ENCODE assay signal across 23 cellular contexts in genomic region chr17:48608494-48608834, GRCh38. TPM values are rescaled to one million over a fixed set of nuclear protein-coding genes. Genes with fewer than 3 reads are reported as not detected.
DNase-seq lines count a peak whose midpoint lies in the region; ATAC-seq and TF ChIP-seq lines count a peak whose summit lies in the region.
"Had no signal": no experiment of that assay in that cellular context is flagged by ENCODE, and none has a peak within 500 bp of the region (broad histone marks: within the 10 kb centered on the region; RNA-seq: fewer than 3 reads in every experiment).

No MANE protein-coding gene starts in this region.

- H3K79me2 ChIP-seq in PC-9 (ENCODE audit: low read depth) (peaks cover 34% of the 10 kb centered on the region), hepatocyte (no peaks in the 10 kb centered on the region)

- H3K9me3 ChIP-seq in PC-9 (ENCODE audit: insufficient read depth, low read depth) (no peaks in the 10 kb centered on the region), hepatocyte (ENCODE audit: low read depth) (no peaks in the 10 kb centered on the region)

- H4K20me1 ChIP-seq in PC-9 (ENCODE audit: insufficient read depth) (no peaks in the 10 kb centered on the region), hepatocyte (ENCODE audit: insufficient read depth, poor library complexity, severe bottlenecking) (no peaks in the 10 kb centered on the region)

- H3K4me1 ChIP-seq in PC-9 (replicated peaks; ENCODE audit: insufficient read depth) = peaks cover 24% of the 10 kb centered on the region
- no peaks in the 10 kb centered on the region for H3K4me1 ChIP-seq in hepatocyte (ENCODE audit: insufficient read depth)

- H3K27ac ChIP-seq in 22Rv1 (peak overlapping the region; percentile 96), PC-9 (no peak overlapping the region), hepatocyte (peak overlapping the region; percentile 3)
- H3K27ac ChIP-seq: dorsolateral prefrontal cortex had no signal

- no peaks in the 10 kb centered on the region for H3K27me3 ChIP-seq in PC-9 (ENCODE audit: insufficient read depth, low read depth)
- peaks cover 96% of the 10 kb centered on the region for H3K27me3 ChIP-seq in hepatocyte

- H3K4me3 ChIP-seq in PC-9 = no peak overlapping the region
- no peak overlapping the region for H3K4me3 ChIP-seq in hepatocyte
- H3K4me3 ChIP-seq: dorsolateral prefrontal cortex had no signal

- POLR2A ChIA-PET in PC-9 (lab: Charles Lee; ENCODE audit: unreplicated experiment) = no interaction called here

- BruUV-seq in PC-9 (replicated peaks; lab: Mats Ljungman, UMichigan) = no TSS peak

- intact Hi-C loops in PC-9 (cut with micrococcal nuclease; ENCODE audit: unreplicated experiment) = no loop called here

- peaks cover 18% of the 10 kb centered on the region for H3F3A ChIP-seq in PC-9 (ENCODE audit: insufficient read depth, low read depth)

- WGBS in hepatocyte (ENCODE audit: low lambda C conversion rate, missing lambda C conversion rate) = 75% methylated on average over 1 of the region's 1 CpG

- CTCF ChIA-PET in PC-9 (lab: Charles Lee) = no interaction called here

- TF ChIP-seq CTCF in 22Rv1 (IDR thresholded peaks at IDR 0.05) (no peak), PC-9 (conservative IDR thresholded peaks at IDR 0.05) (no peak), hepatocyte (IDR thresholded peaks at IDR 0.05; ENCODE audit: poor library complexity) (no peak)

- H2AFZ ChIP-seq in PC-9 (no peak overlapping the region), hepatocyte (no peak overlapping the region)

- H3K4me2 ChIP-seq in PC-9 = peak overlapping the region; percentile 88; the same call in 1 of the 2 replicates
- H3K4me2 ChIP-seq in hepatocyte = peak overlapping the region; percentile 78

- H3K9me2 ChIP-seq in PC-9 (ENCODE audit: insufficient read depth) (no peaks in the 10 kb centered on the region), hepatocyte (replicated peaks; ENCODE audit: insufficient read depth) (no peaks in the 10 kb centered on the region)

- no peak for ATAC-seq in GM18858 (IDR thresholded peaks at IDR 0.05; ENCODE audit: unreplicated experiment)
- ATAC-seq in stimulated activated naive CD8-positive, alpha-beta T cell treated with anti-CD3 and anti-CD28 coated beads, Interleukin-15, Interleukin-2, amounts not matched to agents 100 U/mL and 50 U/mL, for 24 hours = no peak
- ATAC-seq: CD8-positive, alpha-beta T cell; PC-3 had no signal

- DNase-seq in PC-9 (no peak), hepatocyte (ENCODE audit: low spot score) (no peak), SKM-1 treated with dmso at 0.1 percent for 144 hours (lab: John Stamatoyannopoulos, UW; ENCODE audit: unreplicated experiment) (no peak)
- DNase-seq in stimulated activated naive CD8-positive, alpha-beta T cell treated with anti-CD3 and anti-CD28 coated beads, Interleukin-15, Interleukin-2, amounts not matched to agents 100 U/mL and 50 U/mL, for 24 hours = no peak
- DNase-seq: activated CD4-positive, alpha-beta memory T cell treated with anti-CD3 and anti-CD28 coated beads, Interleukin-2, amount 10 ng/mL, durations not matched to agents 7 days and 5 days; activated naive CD8-positive, alpha-beta T cell treated with anti-CD3 and anti-CD28 coated beads for 36 hours; CD8-positive, alpha-beta T cell; cerebellar nuclear complex; dorsolateral prefrontal cortex; glutamatergic neuron; KG1; NCI-H2171; NCI-H524; nucleus accumbens; PC-3; SHP77 treated with DMSO at 0.1 percent for 48 hours; small intestine; stimulated activated CD4-positive, alpha-beta T cell treated with anti-CD3 and anti-CD28 coated beads, Interleukin-2, amount 100 ng/mL, for 24 hours; T-helper 1 cell had no signal

- H3K36me3 ChIP-seq in PC-9 (ENCODE audit: low read depth) (no peaks in the 10 kb centered on the region), hepatocyte (replicated peaks; ENCODE audit: insufficient read depth, low read depth) (no peaks in the 10 kb centered on the region)

RNA-seq across cellular contexts. Expression of gene HOXB7, which starts 2.4 kb away (rescaled TPM):
- total RNA-seq in PC-9 (2021) = 28.2 and 34.0 TPM in 2 replicates
- 4.1 and 6.7 TPM in 2 replicates for total RNA-seq in hepatocyte
- 13.7 and 15.9 TPM in 2 replicates for polyA plus RNA-seq in hepatocyte
- total RNA-seq: PC-3 had no signal

RNA-seq across cellular contexts. Expression of gene HOXB6, which starts 3.7 kb away (rescaled TPM):
- total RNA-seq in PC-9 (2021) (27.9 and 30.7 TPM in 2 replicates), hepatocyte (4.1 and 4.8 TPM in 2 replicates)
- polyA plus RNA-seq in hepatocyte = 7.7 and 12.9 TPM in 2 replicates
- total RNA-seq: activated naive CD8-positive, alpha-beta T cell treated with anti-CD3 and anti-CD28 coated beads for 36 hours had no signal

RNA-seq across cellular contexts. Expression of gene HOXB8, which starts 6.6 kb away (rescaled TPM):
- total RNA-seq in PC-9 (2021) (0.70 and 1.3 TPM in 2 replicates), hepatocyte (0.57 and 1.6 TPM in 2 replicates)
- polyA plus RNA-seq in hepatocyte = 0.31 and 1.3 TPM in 2 replicates
- total RNA-seq: activated CD4-positive, alpha-beta memory T cell treated with anti-CD3 and anti-CD28 coated beads, Interleukin-2, amount 10 ng/mL, durations not matched to agents 7 days and 5 days; activated naive CD8-positive, alpha-beta T cell treated with anti-CD3 and anti-CD28 coated beads for 36 hours; activated T-helper 2 cell treated with anti-CD3 and anti-CD28 coated beads, Interferon-gamma antibody, Interleukin-2, Interleukin-4, amounts not matched to agents 10 μg/mL and 5 μg/mL and 100 μg/mL, durations not matched to agents 14 hours and 24 hours and 36 hours; CD8-positive, alpha-beta T cell; dorsolateral prefrontal cortex; lung microvascular endothelial cell; PC-3 had no signal

RNA-seq across cellular contexts. Expression of gene HOXB5, which starts 14.9 kb away (rescaled TPM):
- total RNA-seq in PC-9 (2021) (8.3 and 12.9 TPM in 2 replicates), hepatocyte (0.27 and 0.36 TPM in 2 replicates)
- polyA plus RNA-seq in hepatocyte = 3.3 and 4.4 TPM in 2 replicates
- total RNA-seq: activated naive CD8-positive, alpha-beta T cell treated with anti-CD3 and anti-CD28 coated beads for 36 hours; activated T-helper 2 cell treated with anti-CD3 and anti-CD28 coated beads, Interferon-gamma antibody, Interleukin-2, Interleukin-4, amounts not matched to agents 10 μg/mL and 5 μg/mL and 100 μg/mL, durations not matched to agents 14 hours and 24 hours and 36 hours; CD8-positive, alpha-beta T cell; lung microvascular endothelial cell had no signal

RNA-seq across cellular contexts. Expression of gene HOXB9, which starts 17.7 kb away (rescaled TPM):
- total RNA-seq in PC-9 (2021) (0.30 and 0.70 TPM in 2 replicates), hepatocyte (1.5 and 2.1 TPM in 2 replicates)
- 0.73 and 2.5 TPM in 2 replicates for polyA plus RNA-seq in hepatocyte
- total RNA-seq: CD8-positive, alpha-beta T cell; dorsolateral prefrontal cortex; lung microvascular endothelial cell had no signal
